18 cellular contexts compared by ENCODE assay signal in the genomic region with DNA sequence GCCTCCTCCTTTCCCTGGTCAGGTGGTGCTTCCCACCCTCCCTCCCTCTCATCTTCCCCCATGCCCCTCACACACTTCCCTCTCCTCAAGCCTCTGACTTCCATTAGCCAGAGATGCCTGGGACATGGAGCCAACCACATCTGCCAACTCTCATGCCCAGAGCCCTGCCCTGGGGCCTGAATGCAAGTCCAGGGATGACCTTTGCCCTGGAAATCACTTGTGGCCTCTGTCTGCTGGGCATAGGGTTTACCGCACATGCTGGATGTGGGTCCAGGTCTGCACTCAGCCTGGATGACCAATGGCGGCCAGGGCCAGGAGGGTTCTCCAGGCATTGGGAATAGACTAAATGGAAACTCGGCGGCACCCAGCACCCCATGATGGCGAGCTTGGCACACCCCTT.
DNase-seq lines count a peak whose midpoint lies in the region; ATAC-seq and TF ChIP-seq lines count a peak whose summit lies in the region.
"Had no signal": no experiment of that assay in that cellular context is flagged by ENCODE, and none has a peak within 500 bp of the region (broad histone marks: within the 10 kb centered on the region; RNA-seq: fewer than 3 reads in every experiment).

No MANE protein-coding gene starts in this region.

- H3F3A ChIP-seq in smooth muscle cell (ENCODE audit: low read depth): peaks cover 7% of the 10 kb centered on the region

- H3K27ac ChIP-seq in right atrium auricular region: peak overlapping the region; percentile 65 to 67
- peak overlapping the region; percentile 75 for H3K27ac ChIP-seq in smooth muscle cell (ENCODE audit: low read depth)
- H3K27ac ChIP-seq: cardiac muscle cell, parathyroid adenoma, right lobe of liver had no signal

- H3K27me3 ChIP-seq in right atrium auricular region (no peaks in the 10 kb centered on the region), smooth muscle cell (ENCODE audit: low read depth) (no peaks in the 10 kb centered on the region)
- H3K27me3 ChIP-seq: BE2C, cardiac muscle cell, right lobe of liver had no signal

- ATAC-seq in Right ventricle myocardium superior (ENCODE audit: poor library complexity): no peak
- peak; percentile 35 for ATAC-seq in left lobe of liver
- no peak for ATAC-seq in HG03135 (IDR thresholded peaks at IDR 0.05; ENCODE audit: unreplicated experiment)
- ATAC-seq in activated CD4-positive, CD25-positive, alpha-beta regulatory T cell treated with anti-CD3 and anti-CD28 coated beads, Interleukin-2, amount 50 U/mL, for 24 hours: no peak
- ATAC-seq: A549; activated CD8-positive, alpha-beta T cell treated with anti-CD3 and anti-CD28 coated beads, Interleukin-2, amount 10 ng/mL, durations not matched to agents 7 days and 5 days had no signal

- H3K4me3 ChIP-seq in right atrium auricular region (no peak overlapping the region), smooth muscle cell (no peak overlapping the region)
- H3K4me3 ChIP-seq: A549, cardiac muscle cell, right lobe of liver had no signal

- H4K20me1 ChIP-seq in smooth muscle cell (ENCODE audit: low read depth): no peaks in the 10 kb centered on the region

- WGBS in smooth muscle cell (ENCODE audit: low lambda C conversion rate): 94% methylated on average over 5 of the region's 5 CpGs

- H3K79me2 ChIP-seq in smooth muscle cell (ENCODE audit: low read depth): no peaks in the 10 kb centered on the region
- H3K79me2 ChIP-seq: parathyroid adenoma had no signal

- no peaks in the 10 kb centered on the region for H3K36me3 ChIP-seq in right atrium auricular region
- H3K36me3 ChIP-seq in smooth muscle cell (ENCODE audit: low read depth): no peaks in the 10 kb centered on the region
- H3K36me3 ChIP-seq: BE2C, cardiac muscle cell, right lobe of liver had no signal

- DNase-seq in right atrium auricular region (ENCODE audit: low spot score) (no peak), Right ventricle myocardium superior (no peak), left lobe of liver (ENCODE audit: low spot score) (no peak), smooth muscle cell (lab: John Stamatoyannopoulos, UW; ENCODE audit: unreplicated experiment) (no peak), inferior parietal cortex (ENCODE audit: extremely low spot score) (no peak), kidney tubule cell (ENCODE audit: low spot score) (no peak)
- DNase-seq: activated CD8-positive, alpha-beta T cell treated with anti-CD3 and anti-CD28 coated beads, Interleukin-2, amount 10 ng/mL, durations not matched to agents 7 days and 5 days; BE2C; Caco-2; MV-4-11; natural killer cell; NCI-H187 had no signal

- H3K4me2 ChIP-seq in smooth muscle cell: peak overlapping the region; percentile 72
- H3K4me2 ChIP-seq: A549 had no signal

- H3K4me1 ChIP-seq in right atrium auricular region: peaks cover 0 to 6% of the 10 kb centered on the region in 2 donors
- no peaks in the 10 kb centered on the region for H3K4me1 ChIP-seq in smooth muscle cell (ENCODE audit: low read depth)
- H3K4me1 ChIP-seq: BE2C, parathyroid adenoma had no signal

- no peak overlapping the region for H2AFZ ChIP-seq in smooth muscle cell (ENCODE audit: low read depth)
- H2AFZ ChIP-seq: parathyroid adenoma had no signal

- intact Hi-C loops in Right ventricle myocardium superior (cut with DNase I): no loop called here

- TF ChIP-seq CTCF in right atrium auricular region (IDR thresholded peaks at IDR 0.05) (no peak), smooth muscle cell (IDR thresholded peaks at IDR 0.05; ENCODE audit: borderline replicate concordance, insufficient read depth, poor library complexity, severe bottlenecking) (no peak)

- H3K9me3 ChIP-seq in right atrium auricular region (no peaks in the 10 kb centered on the region), smooth muscle cell (replicated peaks; ENCODE audit: low read depth) (no peaks in the 10 kb centered on the region)
- H3K9me3 ChIP-seq: A549, BE2C, Caco-2, right lobe of liver had no signal

- peak overlapping the region; percentile 17 for H3K9ac ChIP-seq in smooth muscle cell (ENCODE audit: low read depth)
- H3K9ac ChIP-seq: parathyroid adenoma had no signal
